In genomic region chr11:85821636-85822035, GRCh38 we compare ENCODE assay signal across 13 cellular contexts. TPM values are rescaled to one million over a fixed set of nuclear protein-coding genes. Genes with fewer than 3 reads are reported as not detected.
DNase-seq lines count a peak whose midpoint lies in the region; ATAC-seq and TF ChIP-seq lines count a peak whose summit lies in the region.
"Had no signal": no experiment of that assay in that cellular context is flagged by ENCODE, and none has a peak within 500 bp of the region (broad histone marks: within the 10 kb centered on the region; RNA-seq: fewer than 3 reads in every experiment).

No MANE protein-coding gene starts in this region.

- peak overlapping the region; percentile 55 for H3K27ac Mint-ChIP-seq in chondrocyte (ENCODE audit: unreplicated experiment)
- H3K27ac Mint-ChIP-seq in naive thymus-derived CD8-positive, alpha-beta T cell, result peak overlapping the region in 6 of 10 donors; percentile 55 to 99 (median 76)
- H3K27ac Mint-ChIP-seq in CD14-positive monocyte, result no peak overlapping the region

- H3K36me3 Mint-ChIP-seq in chondrocyte (ENCODE audit: low read depth) (no peaks in the 10 kb centered on the region), CD14-positive monocyte (no peaks in the 10 kb centered on the region)
- H3K36me3 Mint-ChIP-seq in naive thymus-derived CD8-positive, alpha-beta T cell, result no peaks in the 10 kb centered on the region

- DNase-seq in DMS53 treated with DMSO at 0.1 percent for 48 hours (lab: John Stamatoyannopoulos, UW; ENCODE audit: unreplicated experiment), result peak; percentile 56
- peak; percentile 57 for DNase-seq in M059J (ENCODE audit: low read depth)
- DNase-seq in chondrocyte (ENCODE audit: low spot score), result no peak
- no peak for DNase-seq in naive thymus-derived CD8-positive, alpha-beta T cell
- DNase-seq in CD14-positive monocyte (ENCODE audit: low spot score), result no peak
- DNase-seq: activated CD8-positive, alpha-beta memory T cell treated with anti-CD3 and anti-CD28 coated beads, Interleukin-2, amount 50 U/mL, for 4 hours; Caco-2; T-helper 9 cell had no signal

- H3K4me3 Mint-ChIP-seq in chondrocyte (ENCODE audit: unreplicated experiment) (no peak overlapping the region), CD14-positive monocyte (no peak overlapping the region)
- H3K4me3 Mint-ChIP-seq in naive thymus-derived CD8-positive, alpha-beta T cell, result peak overlapping the region in 1 of 10 donors; percentile 33

- H3K27me3 Mint-ChIP-seq in chondrocyte (ENCODE audit: low read depth), result no peaks in the 10 kb centered on the region
- no peaks in the 10 kb centered on the region for H3K27me3 Mint-ChIP-seq in naive thymus-derived CD8-positive, alpha-beta T cell
- peaks cover 2 to 4% (median 3%) of the 10 kb centered on the region in 3 donors for H3K27me3 Mint-ChIP-seq in CD14-positive monocyte (ENCODE audit: low read depth in 3 of 3)

- intact Hi-C loops in CD14-positive monocyte (cut with micrococcal nuclease), result no loop called here

- H3K4me1 Mint-ChIP-seq in chondrocyte (ENCODE audit: low read depth), result peaks cover 34% of the 10 kb centered on the region
- H3K4me1 Mint-ChIP-seq in naive thymus-derived CD8-positive, alpha-beta T cell, result peaks cover 25 to 58% (median 51%) of the 10 kb centered on the region in 4 donors
- H3K4me1 Mint-ChIP-seq in CD14-positive monocyte, result no peaks in the 10 kb centered on the region

- ATAC-seq in naive thymus-derived CD8-positive, alpha-beta T cell, result no peak
- no peak for ATAC-seq in GM21723 (IDR thresholded peaks at IDR 0.05; ENCODE audit: unreplicated experiment)
- no peak for ATAC-seq in GM21447 (IDR thresholded peaks at IDR 0.05; ENCODE audit: unreplicated experiment)
- ATAC-seq: sciatic nerve had no signal

- POLR2A ChIA-PET in naive thymus-derived CD8-positive, alpha-beta T cell (lab: Charles Lee), result interaction anchor here (1.7 kb wide), 1 partner anchor 11 kb away, joined by 6 read pairs; the partner anchor contains the start of gene SYTL2

- no peaks in the 10 kb centered on the region for H3K9me3 Mint-ChIP-seq in chondrocyte (ENCODE audit: low read depth)
- no peaks in the 10 kb centered on the region for H3K9me3 Mint-ChIP-seq in naive thymus-derived CD8-positive, alpha-beta T cell
- H3K9me3 Mint-ChIP-seq in CD14-positive monocyte, result no peaks in the 10 kb centered on the region

- TF ChIP-seq CTCF in chondrocyte (IDR thresholded peaks at IDR 0.05) (no peak), CD14-positive monocyte (IDR thresholded peaks at IDR 0.05) (no peak)

RNA-seq across cellular contexts. Expression of gene SYTL2, which starts 10.7 kb away (rescaled TPM):
- 46.8 and 80.3 TPM in 2 replicates for total RNA-seq in M059J (2014; rRNA removed; shearing (Covaris generic))
- 9.3 to 25.1 TPM (median 23.8 TPM) in 3 replicates for total RNA-seq in chondrocyte
- 10 to 100 TPM; 26.0 to 32.7 TPM for total RNA-seq in naive thymus-derived CD8-positive, alpha-beta T cell
- polyA plus RNA-seq in naive thymus-derived CD8-positive, alpha-beta T cell, result 10 to 100 TPM; 11.8 to 27.9 (median 18.0) TPM
- polyA plus RNA-seq in CD14-positive monocyte, result under 1 TPM; 0.30 to 0.34 TPM

RNA-seq across cellular contexts. Expression of gene CCDC83, which starts 33.5 kb away (rescaled TPM):
- 0.05 TPM in 1 of 2 replicates, not detected in the other for total RNA-seq in M059J (2014; rRNA removed; shearing (Covaris generic))
- total RNA-seq in chondrocyte, result not detected in 3 replicates
- total RNA-seq in naive thymus-derived CD8-positive, alpha-beta T cell, result not detected
- not detected for polyA plus RNA-seq in naive thymus-derived CD8-positive, alpha-beta T cell
- not detected for polyA plus RNA-seq in CD14-positive monocyte
- total RNA-seq: Caco-2, H1, sciatic nerve, thoracic aorta had no signal
- polyA plus RNA-seq: H1 had no signal

Comparison
In these comparisons a context has a peak if more than half of its experiments do, and no peak if none do; other contexts are left out.
1. DNase-seq: peak in DMS53 treated with DMSO at 0.1 percent for 48 hours (single experiment) and M059J (single experiment); none in chondrocyte (single experiment), naive thymus-derived CD8-positive, alpha-beta T cell (0 of 10) and CD14-positive monocyte (single experiment).
2. H3K27ac Mint-ChIP-seq: peak in chondrocyte (single experiment) and naive thymus-derived CD8-positive, alpha-beta T cell (6 of 10); none in CD14-positive monocyte (0 of 7).